In genomic region chr11:6474806-6475500, GRCh38 we compare ENCODE assay signal across 9 cellular contexts.
A peak's percentile ranks its signal among the peaks of the same experiment; 100 is the strongest.
DNase-seq lines count a peak whose midpoint lies in the region; ATAC-seq lines count a peak whose summit lies in the region.
"Had no signal": no experiment of that assay in that cellular context is flagged by ENCODE, and none has a peak within 500 bp of the region (broad histone marks: within the 10 kb centered on the region; RNA-seq: fewer than 3 reads in every experiment).

No MANE protein-coding gene starts in this region.

- H3K27ac Mint-ChIP-seq in stimulated activated naive CD8-positive, alpha-beta T cell treated with anti-CD3 and anti-CD28 coated beads, Interleukin-15, Interleukin-2, amounts not matched to agents 100 ng/mL and 50 ng/mL, for 24 hours: no peak overlapping the region
- H3K27ac Mint-ChIP-seq in stimulated activated naive CD8-positive, alpha-beta T cell treated with anti-CD3 and anti-CD28 coated beads, Interleukin-15, amount 100 ng/mL, for 72 hours: no peak overlapping the region
- H3K27ac Mint-ChIP-seq in memory B cell: peak overlapping the region; percentile 54

- H3K27me3 Mint-ChIP-seq in stimulated activated naive CD8-positive, alpha-beta T cell treated with anti-CD3 and anti-CD28 coated beads, Interleukin-15, Interleukin-2, amounts not matched to agents 100 ng/mL and 50 ng/mL, for 24 hours: no peaks in the 10 kb centered on the region
- H3K27me3 Mint-ChIP-seq in stimulated activated naive CD8-positive, alpha-beta T cell treated with anti-CD3 and anti-CD28 coated beads, Interleukin-15, amount 100 ng/mL, for 72 hours: no peaks in the 10 kb centered on the region
- no peaks in the 10 kb centered on the region for H3K27me3 Mint-ChIP-seq in memory B cell

- DNase-seq in stimulated activated naive CD8-positive, alpha-beta T cell treated with anti-CD3 and anti-CD28 coated beads, Interleukin-15, amount 100 ng/mL, for 72 hours: no peak
- no peak for DNase-seq in memory B cell (ENCODE audit: low spot score in 2 of 2)
- no peak for DNase-seq in central memory CD4-positive, alpha-beta T cell
- DNase-seq in SW 1271 (lab: John Stamatoyannopoulos, UW): no peak
- DNase-seq in midbrain (lab: John Stamatoyannopoulos, UW): no peak
- DNase-seq: activated effector memory CD4-positive, alpha-beta T cell treated with anti-CD3 and anti-CD28 coated beads, Interleukin-2, amount 50 U/mL, for 16 hours had no signal

- peaks cover 25% of the 10 kb centered on the region for H3K4me1 Mint-ChIP-seq in stimulated activated naive CD8-positive, alpha-beta T cell treated with anti-CD3 and anti-CD28 coated beads, Interleukin-15, Interleukin-2, amounts not matched to agents 100 ng/mL and 50 ng/mL, for 24 hours (ENCODE audit: low read depth)
- H3K4me1 Mint-ChIP-seq in stimulated activated naive CD8-positive, alpha-beta T cell treated with anti-CD3 and anti-CD28 coated beads, Interleukin-15, amount 100 ng/mL, for 72 hours: peaks cover 34% of the 10 kb centered on the region
- peaks cover 8% of the 10 kb centered on the region for H3K4me1 Mint-ChIP-seq in memory B cell

- H3K36me3 Mint-ChIP-seq in stimulated activated naive CD8-positive, alpha-beta T cell treated with anti-CD3 and anti-CD28 coated beads, Interleukin-15, Interleukin-2, amounts not matched to agents 100 ng/mL and 50 ng/mL, for 24 hours (ENCODE audit: low read depth): peaks cover 23% of the 10 kb centered on the region
- H3K36me3 Mint-ChIP-seq in memory B cell: peaks cover 5% of the 10 kb centered on the region

- H3K27ac ChIP-seq in angular gyrus (ENCODE audit: low read depth, low read length): peak overlapping the region; percentile 85

- H3K9me3 Mint-ChIP-seq in stimulated activated naive CD8-positive, alpha-beta T cell treated with anti-CD3 and anti-CD28 coated beads, Interleukin-15, Interleukin-2, amounts not matched to agents 100 ng/mL and 50 ng/mL, for 24 hours: no peaks in the 10 kb centered on the region
- H3K9me3 Mint-ChIP-seq in stimulated activated naive CD8-positive, alpha-beta T cell treated with anti-CD3 and anti-CD28 coated beads, Interleukin-15, amount 100 ng/mL, for 72 hours: no peaks in the 10 kb centered on the region
- H3K9me3 Mint-ChIP-seq in memory B cell: no peaks in the 10 kb centered on the region

- ATAC-seq in stimulated activated naive CD8-positive, alpha-beta T cell treated with anti-CD3 and anti-CD28 coated beads, Interleukin-15, amount 100 ng/mL, for 72 hours: no peak
- ATAC-seq in memory B cell (ENCODE audit: low read depth) (no peak), GM18873 (IDR thresholded peaks at IDR 0.05; ENCODE audit: low FRiP score, unreplicated experiment) (no peak)

- H3K4me3 Mint-ChIP-seq in stimulated activated naive CD8-positive, alpha-beta T cell treated with anti-CD3 and anti-CD28 coated beads, Interleukin-15, Interleukin-2, amounts not matched to agents 100 ng/mL and 50 ng/mL, for 24 hours: peak overlapping the region; percentile 61
- no peak overlapping the region for H3K4me3 Mint-ChIP-seq in stimulated activated naive CD8-positive, alpha-beta T cell treated with anti-CD3 and anti-CD28 coated beads, Interleukin-15, amount 100 ng/mL, for 72 hours
- peak overlapping the region; percentile 11 for H3K4me3 Mint-ChIP-seq in memory B cell

Comparison
In these comparisons a context has a peak if more than half of its experiments do, and no peak if none do; other contexts are left out.
1. H3K4me3 Mint-ChIP-seq: peak in stimulated activated naive CD8-positive, alpha-beta T cell treated with anti-CD3 and anti-CD28 coated beads, Interleukin-15, Interleukin-2, amounts not matched to agents 100 ng/mL and 50 ng/mL, for 24 hours (single experiment) and memory B cell (single experiment); none in stimulated activated naive CD8-positive, alpha-beta T cell treated with anti-CD3 and anti-CD28 coated beads, Interleukin-15, amount 100 ng/mL, for 72 hours (0 of 2).